Comparison of ENCODE assay signal across 1 cellular context in genomic region chr2:46352621-46353020, GRCh38.
TF ChIP-seq lines count a peak whose summit lies in the region.

No MANE protein-coding gene starts in this region.

TF ChIP-seq in endothelial cell of umbilical vein, 7 proteins besides CTCF, POLR2A, EP300 and RAD21 (continued from another document):
- TF ChIP-seq EZH2 (IDR thresholded peaks at IDR 0.05; ENCODE audit: borderline replicate concordance, low read depth, low read length, severe bottlenecking), result no peak
- TF ChIP-seq GATA2 (IDR thresholded peaks at IDR 0.05; ENCODE audit: insufficient read depth, insufficient read length, low read depth, low read length), result no peak
- TF ChIP-seq POLR2AphosphoS5 (IDR thresholded peaks at IDR 0.05; ENCODE audit: insufficient read depth, low read depth, low read length), result no peak
